16 cellular contexts compared by ENCODE assay signal in genomic region chr1:234708700-234709395, GRCh38.
DNase-seq lines count a peak whose midpoint lies in the region; ATAC-seq and TF ChIP-seq lines count a peak whose summit lies in the region.
"Had no signal": no experiment of that assay in that cellular context is flagged by ENCODE, and none has a peak within 500 bp of the region (broad histone marks: within the 10 kb centered on the region; RNA-seq: fewer than 3 reads in every experiment).

No MANE protein-coding gene starts in this region.

- intact Hi-C loops in MCF 10A (cut with micrococcal nuclease) = no loop called here
- intact Hi-C loops in breast epithelium (cut with DNase I; ENCODE audit: low total_unique reads) = no loop called here
- intact Hi-C loops in colonic mucosa (cut with DNase I) = no loop called here

- ATAC-seq in stimulated activated memory B cell treated with anti-CD40 and anti-IgM and Interleukin-4, amounts not matched to agents 10 μg/mL and 1 μg/mL and 100 μg/mL, for 72 hours = no peak
- ATAC-seq in HG03095 (IDR thresholded peaks at IDR 0.05; ENCODE audit: unreplicated experiment) = no peak
- ATAC-seq: stimulated activated naive B cell treated with anti-CD40 and anti-IgM and Interleukin-4, amounts not matched to agents 10 μg/mL and 1 μg/mL and 100 μg/mL, for 72 hours had no signal

- CTCF ChIA-PET in MCF 10A (lab: Yijun Ruan, JAX) = no interaction called here

- POLR2A ChIA-PET in MCF 10A (lab: Yijun Ruan, JAX) = interaction anchor here (1.0 to 6.8 kb wide), 2 partner anchors 14 to 23 kb away, joined by 3 to 37 read pairs; no protein-coding TSS in a partner anchor

- H3K4me2 ChIP-seq in mesendoderm (ENCODE audit: low read length) = no peak overlapping the region

- H3K9ac ChIP-seq in colonic mucosa (ENCODE audit: low read depth in 2 of 2, low read length in 2 of 2) = peak overlapping the region in 1 of 2 donors; percentile 31
- H3K9ac ChIP-seq in mesendoderm (ENCODE audit: low read length) = no peak overlapping the region

- H3K18ac ChIP-seq in mesendoderm (ENCODE audit: low read length) = no peak overlapping the region

- peak overlapping the region in 1 of 2 donors; percentile 27 for H3K27ac ChIP-seq in breast epithelium
- no peak overlapping the region for H3K27ac ChIP-seq in colonic mucosa
- H3K27ac ChIP-seq in mesendoderm (ENCODE audit: low read depth, low read length) = no peak overlapping the region
- H3K27ac ChIP-seq: vagina had no signal

- no peaks in the 10 kb centered on the region for H3K36me3 Mint-ChIP-seq in MCF 10A (ENCODE audit: insufficient read depth, unreplicated experiment)
- H3K36me3 Mint-ChIP-seq in stimulated activated memory B cell treated with anti-CD40 and anti-IgM and Interleukin-4, amounts not matched to agents 10 μg/mL and 1 μg/mL and 100 μg/mL, for 72 hours = no peaks in the 10 kb centered on the region
- H3K36me3 Mint-ChIP-seq: activated naive CD4-positive, alpha-beta T cell treated with anti-CD3 and anti-CD28 coated beads, Interleukin-2, amount 10 ng/mL, durations not matched to agents 7 days and 5 days; CD8-positive, alpha-beta memory T cell; stimulated activated naive B cell treated with anti-CD40 and anti-IgM and Interleukin-4, amounts not matched to agents 10 μg/mL and 1 μg/mL and 100 μg/mL, for 72 hours had no signal

- H3K27me3 Mint-ChIP-seq in MCF 10A (ENCODE audit: insufficient read depth, unreplicated experiment) = no peaks in the 10 kb centered on the region
- no peaks in the 10 kb centered on the region for H3K27me3 Mint-ChIP-seq in stimulated activated memory B cell treated with anti-CD40 and anti-IgM and Interleukin-4, amounts not matched to agents 10 μg/mL and 1 μg/mL and 100 μg/mL, for 72 hours
- H3K27me3 Mint-ChIP-seq: CD8-positive, alpha-beta memory T cell had no signal

- no peak overlapping the region for H3K4me3 Mint-ChIP-seq in MCF 10A (ENCODE audit: unreplicated experiment)
- no peak overlapping the region for H3K4me3 Mint-ChIP-seq in stimulated activated memory B cell treated with anti-CD40 and anti-IgM and Interleukin-4, amounts not matched to agents 10 μg/mL and 1 μg/mL and 100 μg/mL, for 72 hours
- H3K4me3 Mint-ChIP-seq: activated naive CD4-positive, alpha-beta T cell treated with anti-CD3 and anti-CD28 coated beads, Interleukin-2, amount 10 ng/mL, durations not matched to agents 7 days and 5 days; CD8-positive, alpha-beta memory T cell; stimulated activated naive B cell treated with anti-CD40 and anti-IgM and Interleukin-4, amounts not matched to agents 10 μg/mL and 1 μg/mL and 100 μg/mL, for 72 hours had no signal

- peaks cover 17% of the 10 kb centered on the region for H3K4me1 Mint-ChIP-seq in MCF 10A (ENCODE audit: insufficient read depth, unreplicated experiment)
- H3K4me1 Mint-ChIP-seq in stimulated activated memory B cell treated with anti-CD40 and anti-IgM and Interleukin-4, amounts not matched to agents 10 μg/mL and 1 μg/mL and 100 μg/mL, for 72 hours = no peaks in the 10 kb centered on the region

- no peak overlapping the region for H3K23ac ChIP-seq in mesendoderm (ENCODE audit: low read length)

- H2AK5ac ChIP-seq in mesendoderm (ENCODE audit: low read length) = no peak overlapping the region

- TF ChIP-seq POLR2A in breast epithelium (IDR thresholded peaks at IDR 0.05) = no peak

- DNase-seq in MCF 10A (ENCODE audit: unreplicated experiment) (no peak), breast epithelium (ENCODE audit: low spot score in 2 of 2) (no peak), colonic mucosa (peak; percentile 18), mesendoderm (peak; percentile 31), SHP77 (lab: John Stamatoyannopoulos, UW) (no peak), iPS-NIHi11 (ENCODE audit: low spot score) (no peak)
- DNase-seq: ACHN; activated CD4-positive, alpha-beta T cell treated with anti-CD3 and anti-CD28 coated beads for 1 hour; activated naive CD4-positive, alpha-beta T cell treated with anti-CD3 and anti-CD28 coated beads, Interleukin-2, amount 10 ng/mL, durations not matched to agents 7 days and 5 days; CD8-positive, alpha-beta memory T cell; NCI-H2107; spleen; stimulated activated naive B cell treated with anti-CD40 and anti-IgM and Interleukin-4, amounts not matched to agents 10 μg/mL and 1 μg/mL and 100 μg/mL, for 72 hours had no signal

- H3K9me3 Mint-ChIP-seq in MCF 10A (ENCODE audit: unreplicated experiment) = peaks cover 7% of the 10 kb centered on the region
- H3K9me3 Mint-ChIP-seq in stimulated activated memory B cell treated with anti-CD40 and anti-IgM and Interleukin-4, amounts not matched to agents 10 μg/mL and 1 μg/mL and 100 μg/mL, for 72 hours = no peaks in the 10 kb centered on the region
- H3K9me3 Mint-ChIP-seq: activated naive CD4-positive, alpha-beta T cell treated with anti-CD3 and anti-CD28 coated beads, Interleukin-2, amount 10 ng/mL, durations not matched to agents 7 days and 5 days; CD8-positive, alpha-beta memory T cell; stimulated activated naive B cell treated with anti-CD40 and anti-IgM and Interleukin-4, amounts not matched to agents 10 μg/mL and 1 μg/mL and 100 μg/mL, for 72 hours had no signal

- H4K5ac ChIP-seq in mesendoderm (ENCODE audit: low read length) = no peak overlapping the region

- H3K56ac ChIP-seq in mesendoderm (ENCODE audit: low read length) = no peak overlapping the region

- no peak overlapping the region for H3K4ac ChIP-seq in mesendoderm (ENCODE audit: low read depth, low read length)

- peak overlapping the region; percentile 7 for H3K27ac Mint-ChIP-seq in MCF 10A (ENCODE audit: low read depth, unreplicated experiment)
- peak overlapping the region; percentile 1 for H3K27ac Mint-ChIP-seq in stimulated activated memory B cell treated with anti-CD40 and anti-IgM and Interleukin-4, amounts not matched to agents 10 μg/mL and 1 μg/mL and 100 μg/mL, for 72 hours
- H3K27ac Mint-ChIP-seq: activated naive CD4-positive, alpha-beta T cell treated with anti-CD3 and anti-CD28 coated beads, Interleukin-2, amount 10 ng/mL, durations not matched to agents 7 days and 5 days; CD8-positive, alpha-beta memory T cell; stimulated activated naive B cell treated with anti-CD40 and anti-IgM and Interleukin-4, amounts not matched to agents 10 μg/mL and 1 μg/mL and 100 μg/mL, for 72 hours had no signal

- H3K4me3 ChIP-seq in breast epithelium (no peak overlapping the region), colonic mucosa (no peak overlapping the region), mesendoderm (ENCODE audit: low read length) (no peak overlapping the region)
- H3K4me3 ChIP-seq: spleen, vagina had no signal

- H3K27me3 ChIP-seq in breast epithelium (no peaks in the 10 kb centered on the region), colonic mucosa (no peaks in the 10 kb centered on the region), mesendoderm (ENCODE audit: insufficient read depth, low read length, poor library complexity) (no peaks in the 10 kb centered on the region)
- H3K27me3 ChIP-seq: spleen, vagina had no signal

- H3K9me3 ChIP-seq in breast epithelium (no peaks in the 10 kb centered on the region), colonic mucosa (no peaks in the 10 kb centered on the region)
- H3K9me3 ChIP-seq: spleen, vagina had no signal

- H4K8ac ChIP-seq in mesendoderm (ENCODE audit: low read depth, low read length) = no peak overlapping the region

- no peak for TF ChIP-seq CTCF in MCF 10A (IDR thresholded peaks at IDR 0.05; ENCODE audit: unreplicated experiment)
- no peak for TF ChIP-seq CTCF in breast epithelium (IDR thresholded peaks at IDR 0.05)
- no peak for TF ChIP-seq CTCF in colonic mucosa (IDR thresholded peaks at IDR 0.05)

- H2BK15ac ChIP-seq in mesendoderm (replicated peaks; ENCODE audit: low read depth) = no peak overlapping the region

- H3K4me1 ChIP-seq in breast epithelium (no peaks in the 10 kb centered on the region), colonic mucosa (no peaks in the 10 kb centered on the region), mesendoderm (ENCODE audit: control insufficient read depth, low read depth, low read length) (no peaks in the 10 kb centered on the region)
- H3K4me1 ChIP-seq: vagina had no signal

- WGBS in mesendoderm (ENCODE audit: extremely low coverage, insufficient coverage, low lambda C conversion rate) = no CpG with 5 or more reads among the region's 9 CpGs

- H3K79me1 ChIP-seq in mesendoderm (ENCODE audit: low read length) = no peaks in the 10 kb centered on the region

- H3K36me3 ChIP-seq in breast epithelium (no peaks in the 10 kb centered on the region), colonic mucosa (no peaks in the 10 kb centered on the region), mesendoderm (ENCODE audit: control insufficient read depth, insufficient read depth, low read length) (no peaks in the 10 kb centered on the region)
- H3K36me3 ChIP-seq: spleen, vagina had no signal

- BruUV-seq in MCF 10A (replicated peaks; lab: Mats Ljungman, UMichigan) = no TSS peak

- no peak overlapping the region for H2BK5ac ChIP-seq in mesendoderm (ENCODE audit: low read length)

- H3K79me2 ChIP-seq in mesendoderm (ENCODE audit: control insufficient read depth, insufficient read depth, low read length) = no peaks in the 10 kb centered on the region

- no peak overlapping the region for H2BK120ac ChIP-seq in mesendoderm (ENCODE audit: low read depth, low read length)

Comparison
In these comparisons a context has a peak if more than half of its experiments do, and no peak if none do; other contexts are left out.
1. DNase-seq: peak in colonic mucosa (single experiment) and mesendoderm (single experiment); none in MCF 10A (single experiment), breast epithelium (0 of 2), SHP77 (0 of 2) and iPS-NIHi11 (single experiment).